ENCODE assay signal across 8 cellular contexts in the genomic region with DNA sequence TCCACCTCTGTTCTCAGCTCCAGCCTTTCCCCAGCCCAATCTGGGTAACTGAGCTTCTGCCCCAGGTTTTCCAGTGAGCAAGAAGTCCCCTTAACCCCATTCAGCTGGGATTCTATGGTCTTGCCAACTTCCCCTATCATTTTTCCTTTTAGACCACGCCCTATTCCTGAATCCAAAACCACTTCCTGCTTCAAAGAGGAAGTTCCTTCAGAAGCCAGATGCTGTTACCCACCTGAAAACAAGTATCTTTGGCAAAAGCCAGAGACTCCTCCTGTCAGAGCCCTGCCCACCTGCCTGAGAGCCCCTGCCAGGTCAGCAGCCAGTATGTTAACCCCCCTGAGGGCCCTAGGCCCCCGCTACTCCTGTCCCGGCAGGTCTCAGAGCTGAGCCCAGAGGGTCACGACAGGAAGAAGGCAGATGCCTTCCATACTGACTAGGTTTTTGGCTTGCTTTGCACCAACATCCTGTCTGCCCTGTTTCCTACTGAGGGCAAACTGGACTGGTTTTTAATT. TPM values are rescaled to one million over a fixed set of nuclear protein-coding genes. Genes with fewer than 3 reads are reported as not detected.
DNase-seq lines count a peak whose midpoint lies in the region; ATAC-seq and TF ChIP-seq lines count a peak whose summit lies in the region.
"Had no signal": no experiment of that assay in that cellular context is flagged by ENCODE, and none has a peak within 500 bp of the region (broad histone marks: within the 10 kb centered on the region; RNA-seq: fewer than 3 reads in every experiment).

No MANE protein-coding gene starts in this region.

- no peak for TF ChIP-seq CTCF in coronary artery (IDR thresholded peaks at IDR 0.05)
- no peak for TF ChIP-seq CTCF in GM23338 (conservative IDR thresholded peaks at IDR 0.05; ENCODE audit: low read depth in 2 of 2)

- peaks cover 13% of the 10 kb centered on the region for H3K27me3 Mint-ChIP-seq in GM23338 (ENCODE audit: insufficient read depth, low read depth, poor library complexity)

- peaks cover 17% of the 10 kb centered on the region for H3K4me1 ChIP-seq in rectal smooth muscle tissue (ENCODE audit: control insufficient read depth, insufficient read depth, low read length)
- H3K4me1 ChIP-seq in GM23338 (ENCODE audit: insufficient read depth): peaks cover 12% of the 10 kb centered on the region; the same call in 1 of the 2 replicates

- H3K27me3 ChIP-seq in rectal smooth muscle tissue (ENCODE audit: control insufficient read depth, insufficient read depth, low read length) (no peaks in the 10 kb centered on the region), GM23338 (ENCODE audit: insufficient read depth) (no peaks in the 10 kb centered on the region)

- H3K9me2 ChIP-seq in GM23338 (ENCODE audit: insufficient read depth): no peaks in the 10 kb centered on the region

- H3K4me3 ChIP-seq in coronary artery: no peak overlapping the region
- H3K4me3 ChIP-seq in rectal smooth muscle tissue (ENCODE audit: low read length): no peak overlapping the region
- H3K4me3 ChIP-seq in GM23338: no peak overlapping the region

- H2AFZ ChIP-seq in GM23338: no peak overlapping the region

- H4K20me1 ChIP-seq in GM23338 (replicated peaks; ENCODE audit: insufficient read depth): no peaks in the 10 kb centered on the region

- H3K4me3 Mint-ChIP-seq in GM23338: no peak overlapping the region

- ATAC-seq in GM18909 (IDR thresholded peaks at IDR 0.05; ENCODE audit: poor library complexity, unreplicated experiment) (peak; percentile 59), GM21786 (IDR thresholded peaks at IDR 0.05; ENCODE audit: unreplicated experiment) (no peak), GM23338 (no peak)

- H3K36me3 ChIP-seq in rectal smooth muscle tissue (ENCODE audit: control insufficient read depth, insufficient read depth, low read length) (no peaks in the 10 kb centered on the region), GM23338 (ENCODE audit: insufficient read depth) (no peaks in the 10 kb centered on the region)

- H3K4me1 Mint-ChIP-seq in GM23338: peaks cover 32% of the 10 kb centered on the region

- H3K9ac ChIP-seq in rectal smooth muscle tissue (ENCODE audit: low read length): peak overlapping the region; percentile 14

- H3K79me2 ChIP-seq in GM23338 (replicated peaks; ENCODE audit: insufficient read depth): no peaks in the 10 kb centered on the region

- DNase-seq in NOMO-1 (lab: John Stamatoyannopoulos, UW; ENCODE audit: unreplicated experiment in 2 of 2) (peak; percentile 44 to 52), coronary artery (ENCODE audit: low spot score) (no peak), Ammon's horn (ENCODE audit: low spot score) (no peak), GM23338 (ENCODE audit: low spot score) (no peak)
- DNase-seq: caudate nucleus had no signal

- H3K27ac ChIP-seq in coronary artery: peak overlapping the region; percentile 97 to 98
- peak overlapping the region; percentile 10 for H3K27ac ChIP-seq in rectal smooth muscle tissue (ENCODE audit: low read depth, low read length)
- no peak overlapping the region for H3K27ac ChIP-seq in GM23338 (ENCODE audit: low read depth)

- H3K36me3 Mint-ChIP-seq in GM23338 (ENCODE audit: low read depth): no peaks in the 10 kb centered on the region

- H3K9me3 Mint-ChIP-seq in GM23338: no peaks in the 10 kb centered on the region

- no peak overlapping the region for H3K4me2 ChIP-seq in GM23338

- no peaks in the 10 kb centered on the region for H3F3A ChIP-seq in GM23338 (replicated peaks; ENCODE audit: low read depth)

- no peak overlapping the region for H3K27ac Mint-ChIP-seq in GM23338

TF ChIP-seq in GM23338, 12 proteins besides CTCF, POLR2A, EP300 and RAD21:
- TF ChIP-seq, protein P1, sequence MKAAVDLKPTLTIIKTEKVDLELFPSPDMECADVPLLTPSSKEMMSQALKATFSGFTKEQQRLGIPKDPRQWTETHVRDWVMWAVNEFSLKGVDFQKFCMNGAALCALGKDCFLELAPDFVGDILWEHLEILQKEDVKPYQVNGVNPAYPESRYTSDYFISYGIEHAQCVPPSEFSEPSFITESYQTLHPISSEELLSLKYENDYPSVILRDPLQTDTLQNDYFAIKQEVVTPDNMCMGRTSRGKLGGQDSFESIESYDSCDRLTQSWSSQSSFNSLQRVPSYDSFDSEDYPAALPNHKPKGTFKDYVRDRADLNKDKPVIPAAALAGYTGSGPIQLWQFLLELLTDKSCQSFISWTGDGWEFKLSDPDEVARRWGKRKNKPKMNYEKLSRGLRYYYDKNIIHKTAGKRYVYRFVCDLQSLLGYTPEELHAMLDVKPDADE (IDR thresholded peaks at IDR 0.05): no peak
- TF ChIP-seq POLR2AphosphoS5 (IDR thresholded peaks at IDR 0.05; ENCODE audit: low read depth) (no peak), EZH2phosphoT487 (IDR thresholded peaks at IDR 0.05; ENCODE audit: unreplicated experiment) (no peak), STAT1 (IDR thresholded peaks at IDR 0.05; ENCODE audit: unreplicated experiment) (no peak), EZH2 (IDR thresholded peaks at IDR 0.05; ENCODE audit: low read depth, unreplicated experiment) (no peak), ZNF462 (CRISPR knock-in tag; IDR thresholded peaks at IDR 0.05) (no peak), ZNF114 (CRISPR knock-in tag; IDR thresholded peaks at IDR 0.05) (no peak)

RNA-seq across cellular contexts. Expression of gene MICAL2, which starts 20.3 kb away (rescaled TPM):
- total RNA-seq in GM23338 (2014; rRNA removed; shearing (Covaris generic)): 1.4 and 1.7 TPM in 2 replicates
- polyA plus RNA-seq in GM23338 (2016; fragmentation: Nextera tagmentation; extraction: Ambion mirVana): 0.66 and 1.5 TPM in 2 replicates

Comparison
In these comparisons a context has a peak if more than half of its experiments do, and no peak if none do; other contexts are left out.
1. DNase-seq: peak in NOMO-1 (2 of 2); none in coronary artery (single experiment), Ammon's horn (single experiment) and GM23338 (single experiment).